1 cellular context compared by ENCODE assay signal in genomic region chr11:94648789-94649188, GRCh38.
TF ChIP-seq lines count a peak whose summit lies in the region.

No MANE protein-coding gene starts in this region.

TF ChIP-seq in WTC11, 78 proteins besides CTCF, POLR2A, EP300 and RAD21 (continued from another document):
- TF ChIP-seq PREB (CRISPR knock-in tag; IDR thresholded peaks at IDR 0.05; ENCODE audit: borderline replicate concordance) = no peak
- TF ChIP-seq MXD4 (CRISPR knock-in tag; IDR thresholded peaks at IDR 0.05; ENCODE audit: borderline replicate concordance) = no peak
- no peak for TF ChIP-seq CBFB (CRISPR knock-in tag; IDR thresholded peaks at IDR 0.05; ENCODE audit: low read depth)
- TF ChIP-seq ATF6 (CRISPR knock-in tag; IDR thresholded peaks at IDR 0.05) = no peak
- no peak for TF ChIP-seq ETV6 (CRISPR knock-in tag; IDR thresholded peaks at IDR 0.05)
- TF ChIP-seq FOXP4 (CRISPR knock-in tag; IDR thresholded peaks at IDR 0.05) = no peak
- TF ChIP-seq CREM (CRISPR knock-in tag; IDR thresholded peaks at IDR 0.05) = no peak
- TF ChIP-seq ZNF416 (CRISPR knock-in tag; IDR thresholded peaks at IDR 0.05) = no peak
- no peak for TF ChIP-seq ZNF512 (CRISPR knock-in tag; IDR thresholded peaks at IDR 0.05; ENCODE audit: borderline replicate concordance)
- TF ChIP-seq SMAD4 (CRISPR knock-in tag; IDR thresholded peaks at IDR 0.05) = no peak
